Comparison of ENCODE assay signal across 1 cellular context in the genomic region with DNA sequence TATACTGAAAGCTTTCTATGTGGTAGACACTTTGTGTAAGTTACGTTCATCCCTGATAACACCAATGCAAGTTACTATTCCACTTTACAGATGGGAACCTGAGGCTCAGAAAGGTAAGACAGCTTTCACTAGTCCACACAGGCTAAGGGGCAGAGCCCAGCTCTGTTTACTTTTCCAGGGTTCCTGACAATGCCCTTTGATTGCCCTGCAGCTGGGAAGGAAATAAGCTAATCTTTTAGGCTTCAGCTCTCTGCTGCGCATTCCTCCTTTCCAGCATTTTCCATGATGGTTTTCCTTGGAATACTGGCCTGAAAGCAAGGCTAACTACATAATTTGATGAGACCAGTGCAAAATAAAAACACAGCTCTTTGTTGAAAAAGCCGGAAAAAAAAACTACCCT.
TF ChIP-seq lines count a peak whose summit lies in the region.

No MANE protein-coding gene starts in this region.

TF ChIP-seq in GM23338, 12 proteins besides CTCF, POLR2A, EP300 and RAD21 (continued from another document):
- TF ChIP-seq, protein P1, sequence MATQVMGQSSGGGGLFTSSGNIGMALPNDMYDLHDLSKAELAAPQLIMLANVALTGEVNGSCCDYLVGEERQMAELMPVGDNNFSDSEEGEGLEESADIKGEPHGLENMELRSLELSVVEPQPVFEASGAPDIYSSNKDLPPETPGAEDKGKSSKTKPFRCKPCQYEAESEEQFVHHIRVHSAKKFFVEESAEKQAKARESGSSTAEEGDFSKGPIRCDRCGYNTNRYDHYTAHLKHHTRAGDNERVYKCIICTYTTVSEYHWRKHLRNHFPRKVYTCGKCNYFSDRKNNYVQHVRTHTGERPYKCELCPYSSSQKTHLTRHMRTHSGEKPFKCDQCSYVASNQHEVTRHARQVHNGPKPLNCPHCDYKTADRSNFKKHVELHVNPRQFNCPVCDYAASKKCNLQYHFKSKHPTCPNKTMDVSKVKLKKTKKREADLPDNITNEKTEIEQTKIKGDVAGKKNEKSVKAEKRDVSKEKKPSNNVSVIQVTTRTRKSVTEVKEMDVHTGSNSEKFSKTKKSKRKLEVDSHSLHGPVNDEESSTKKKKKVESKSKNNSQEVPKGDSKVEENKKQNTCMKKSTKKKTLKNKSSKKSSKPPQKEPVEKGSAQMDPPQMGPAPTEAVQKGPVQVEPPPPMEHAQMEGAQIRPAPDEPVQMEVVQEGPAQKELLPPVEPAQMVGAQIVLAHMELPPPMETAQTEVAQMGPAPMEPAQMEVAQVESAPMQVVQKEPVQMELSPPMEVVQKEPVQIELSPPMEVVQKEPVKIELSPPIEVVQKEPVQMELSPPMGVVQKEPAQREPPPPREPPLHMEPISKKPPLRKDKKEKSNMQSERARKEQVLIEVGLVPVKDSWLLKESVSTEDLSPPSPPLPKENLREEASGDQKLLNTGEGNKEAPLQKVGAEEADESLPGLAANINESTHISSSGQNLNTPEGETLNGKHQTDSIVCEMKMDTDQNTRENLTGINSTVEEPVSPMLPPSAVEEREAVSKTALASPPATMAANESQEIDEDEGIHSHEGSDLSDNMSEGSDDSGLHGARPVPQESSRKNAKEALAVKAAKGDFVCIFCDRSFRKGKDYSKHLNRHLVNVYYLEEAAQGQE (IDR thresholded peaks at IDR 0.05; ENCODE audit: unreplicated experiment), result no peak
- no peak for TF ChIP-seq POLR2AphosphoS5 (IDR thresholded peaks at IDR 0.05; ENCODE audit: low read depth)
- no peak for TF ChIP-seq JUNB (IDR thresholded peaks at IDR 0.05; ENCODE audit: unreplicated experiment)
- no peak for TF ChIP-seq STAT1 (IDR thresholded peaks at IDR 0.05; ENCODE audit: unreplicated experiment)
- TF ChIP-seq ZNF114 (CRISPR knock-in tag; IDR thresholded peaks at IDR 0.05), result no peak
